29 cellular contexts compared by ENCODE assay signal in genomic region chr9:121508415-121508814, GRCh38. TPM values are rescaled to one million over a fixed set of nuclear protein-coding genes. Genes with fewer than 3 reads are reported as not detected.
DNase-seq lines count a peak whose midpoint lies in the region; ATAC-seq and TF ChIP-seq lines count a peak whose summit lies in the region.
"Had no signal": no experiment of that assay in that cellular context is flagged by ENCODE, and none has a peak within 500 bp of the region (broad histone marks: within the 10 kb centered on the region; RNA-seq: fewer than 3 reads in every experiment).

No MANE protein-coding gene starts in this region.

- ATAC-seq in GM19395 (IDR thresholded peaks at IDR 0.05; ENCODE audit: unreplicated experiment) = no peak
- ATAC-seq: activated CD4-positive, alpha-beta T cell treated with anti-CD3 and anti-CD28 coated beads for 36 hours; gastroesophageal sphincter; natural killer cell; stimulated activated memory B cell treated with anti-CD40 and anti-IgM and Interleukin-4, amounts not matched to agents 10 μg/mL and 1 μg/mL and 100 μg/mL, for 72 hours had no signal

- no peaks in the 10 kb centered on the region for H3K9me2 ChIP-seq in GM23248 (ENCODE audit: insufficient read depth)

- H3K79me2 ChIP-seq in GM23248 (ENCODE audit: insufficient read depth) = no peaks in the 10 kb centered on the region

- no peaks in the 10 kb centered on the region for H4K20me1 ChIP-seq in GM23248 (ENCODE audit: insufficient read depth)

- H3K4me3 ChIP-seq in GM23248 (no peak overlapping the region), ascending aorta (no peak overlapping the region)
- H3K4me3 ChIP-seq: gastroesophageal sphincter, ovary, spleen, suprapubic skin had no signal

- H3K27me3 ChIP-seq in GM23248 (replicated peaks; ENCODE audit: insufficient read depth) (no peaks in the 10 kb centered on the region; the same call in 1 of the 2 replicates), ascending aorta (no peaks in the 10 kb centered on the region)
- H3K27me3 ChIP-seq: gastroesophageal sphincter, ovary, suprapubic skin had no signal

- H3K4me1 ChIP-seq in GM23248 (ENCODE audit: insufficient read depth) (0 out of 2 replicates have a peak, but pooled peaks cover 3% of the 10 kb centered on the region), ascending aorta (peaks cover 6 to 18% of the 10 kb centered on the region in 2 donors)
- H3K4me1 ChIP-seq: suprapubic skin had no signal

- H3K27ac ChIP-seq in GM23248 (no peak overlapping the region), ascending aorta (no peak overlapping the region)
- H3K27ac ChIP-seq: brain microvascular endothelial cell, gastroesophageal sphincter, ovary, spleen, suprapubic skin had no signal

- TF ChIP-seq CTCF in ascending aorta (IDR thresholded peaks at IDR 0.05) = no peak

- no peak overlapping the region for H2AFZ ChIP-seq in GM23248

- H3K36me3 ChIP-seq in GM23248 (ENCODE audit: low read depth) (no peaks in the 10 kb centered on the region), ascending aorta (peaks cover 0 to 3% of the 10 kb centered on the region in 2 donors)
- H3K36me3 ChIP-seq: brain microvascular endothelial cell, gastroesophageal sphincter, ovary, spleen, suprapubic skin had no signal

- intact Hi-C loops in ascending aorta (cut with DNase I) = no loop called here

- in situ Hi-C loops in GM23248 (cut with MboI) = no loop called here

- H3K4me2 ChIP-seq in GM23248 (ENCODE audit: unreplicated experiment) = no peak overlapping the region

- no peaks in the 10 kb centered on the region for H3F3A ChIP-seq in GM23248 (ENCODE audit: insufficient read depth)

- H3K9me3 ChIP-seq in GM23248 (ENCODE audit: low read depth) (no peaks in the 10 kb centered on the region), ascending aorta (no peaks in the 10 kb centered on the region)
- H3K9me3 ChIP-seq: gastroesophageal sphincter, ovary, suprapubic skin had no signal

- DNase-seq in NCI-H748 (lab: John Stamatoyannopoulos, UW; ENCODE audit: unreplicated experiment) = peak; percentile 11
- DNase-seq in NCI-H748 treated with DMSO at 0.1 percent for 48 hours (lab: John Stamatoyannopoulos, UW) = no peak
- peak; percentile 9 for DNase-seq in GM23248
- peak; percentile 66 to 74 for DNase-seq in NCI-H526 (lab: John Stamatoyannopoulos, UW)
- DNase-seq in myocyte (ENCODE audit: low read depth) = peak; percentile 47
- DNase-seq in ascending aorta (ENCODE audit: low spot score in 2 of 2) = no peak
- DNase-seq: ACHN; activated CD4-positive, alpha-beta T cell treated with anti-CD3 and anti-CD28 coated beads for 36 hours; activated CD8-positive, alpha-beta memory T cell treated with anti-CD3 and anti-CD28 coated beads for 24 hours; activated T-cell treated with anti-CD3 and anti-CD28 coated beads, Interleukin-2, amount 50 U/mL, for 1 hour; brain microvascular endothelial cell; COR-L47; EL; hippocampal formation; KBM-7; midbrain; natural killer cell; NCI-H226; ovary; retina; spleen; stimulated activated CD4-positive, alpha-beta T cell treated with anti-CD3 and anti-CD28 coated beads, Interleukin-4, amount 100 ng/mL, for 1 hour had no signal

- no peak overlapping the region for H3K9ac ChIP-seq in GM23248

RNA-seq across cellular contexts. Expression of gene GGTA1, which starts 8.8 kb away (rescaled TPM):
- total RNA-seq in GM23248 (2014; rRNA removed; shearing (Covaris generic)) = not detected in 2 replicates
- not detected in 2 replicates for polyA plus RNA-seq in GM23248 (2016; fragmentation: Nextera tagmentation; extraction: Ambion mirVana)
- total RNA-seq in myocyte = not detected in 2 replicates
- polyA plus RNA-seq in myocyte (2012) = not detected
- 2.6 TPM for total RNA-seq in ascending aorta
- total RNA-seq: activated CD4-positive, alpha-beta T cell treated with anti-CD3 and anti-CD28 coated beads for 36 hours; SK-MEL-5; T-helper 1 cell treated with Interleukin-12 subunit alpha and Interleukin-12 subunit beta and Interleukin-4 antibody, amounts not matched to agents 30 ng/mL and 1 ng/mL, for 36 hours had no signal
- polyA plus RNA-seq: BJ had no signal

Comparison
In these comparisons a context has a peak if more than half of its experiments do, and no peak if none do; other contexts are left out.
1. DNase-seq: peak in NCI-H748 (single experiment), GM23248 (single experiment), NCI-H526 (2 of 2) and myocyte (single experiment); none in NCI-H748 treated with DMSO at 0.1 percent for 48 hours (single experiment) and ascending aorta (0 of 2).